1 cellular context compared by ENCODE assay signal in the genomic region with DNA sequence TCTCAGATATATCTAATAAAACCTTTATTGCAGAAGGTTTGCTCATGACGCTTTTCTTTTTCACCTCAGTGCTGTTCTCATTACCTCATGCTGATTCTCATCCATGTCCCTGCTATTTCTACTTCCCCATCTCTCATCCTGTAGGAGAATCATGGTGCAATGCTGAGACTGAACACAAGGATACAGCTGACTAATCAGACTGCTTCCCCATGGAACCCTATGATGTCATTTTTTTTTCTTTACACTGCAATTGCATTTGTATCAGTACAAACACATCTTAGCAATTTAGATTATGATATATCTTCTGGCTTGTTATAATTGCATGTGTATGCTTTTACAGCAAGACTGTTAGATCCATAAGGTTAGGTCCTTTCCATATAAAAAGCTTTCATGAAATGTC.
TF ChIP-seq lines count a peak whose summit lies in the region.

No MANE protein-coding gene starts in this region.

TF ChIP-seq in H1, 55 proteins besides CTCF, POLR2A, EP300 and RAD21:
- TF ChIP-seq CHD7 (IDR thresholded peaks at IDR 0.05; ENCODE audit: insufficient replicate concordance, low read length) (no peak), JUND (IDR thresholded peaks at IDR 0.05; ENCODE audit: low read length) (peak; percentile 77), ATF2 (IDR thresholded peaks at IDR 0.05; ENCODE audit: low read length) (peak; percentile 76)
TF ChIP-seq in H1: peak in this region for 2.
